In the genomic region with DNA sequence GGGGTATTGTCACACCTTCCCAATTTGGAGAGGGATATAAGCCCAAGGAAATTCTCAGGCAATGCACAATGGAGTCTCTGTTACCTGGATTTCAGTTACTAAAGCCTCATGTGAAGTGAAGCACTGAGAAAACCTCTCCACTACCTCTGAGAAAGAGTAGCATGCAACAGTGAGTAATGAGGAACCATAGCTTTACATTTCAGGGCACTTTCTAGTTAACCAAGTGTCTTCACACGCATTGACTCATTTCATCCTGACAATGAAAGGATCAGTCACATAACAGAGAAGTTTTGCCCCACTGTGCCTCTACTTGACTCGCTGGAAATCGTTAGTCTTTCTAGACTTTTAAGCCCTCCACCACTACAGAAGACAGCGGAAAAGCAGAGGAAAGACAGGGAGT, we compare ENCODE assay signal across 15 cellular contexts.
DNase-seq lines count a peak whose midpoint lies in the region; ATAC-seq and TF ChIP-seq lines count a peak whose summit lies in the region.
"Had no signal": no experiment of that assay in that cellular context is flagged by ENCODE, and none has a peak within 500 bp of the region (broad histone marks: within the 10 kb centered on the region; RNA-seq: fewer than 3 reads in every experiment).

No MANE protein-coding gene starts in this region.

- H3K4me2 ChIP-seq in PC-9, result no peak overlapping the region

- no peak overlapping the region for H3K4me3 ChIP-seq in PC-9
- H3K4me3 ChIP-seq: thyroid gland had no signal

- peaks cover 18% of the 10 kb centered on the region for H3F3A ChIP-seq in PC-9 (ENCODE audit: insufficient read depth, low read depth)

- no peak overlapping the region for H3K27ac ChIP-seq in PC-9
- H3K27ac ChIP-seq: C4-2B, thyroid gland had no signal

- TF ChIP-seq CTCF in PC-9 (conservative IDR thresholded peaks at IDR 0.05), result no peak

- POLR2A ChIA-PET in PC-9 (lab: Charles Lee; ENCODE audit: unreplicated experiment), result no interaction called here

- no peaks in the 10 kb centered on the region for H3K36me3 ChIP-seq in PC-9 (ENCODE audit: low read depth)
- H3K36me3 ChIP-seq: thyroid gland had no signal

- BruUV-seq in PC-9 (replicated peaks; lab: Mats Ljungman, UMichigan), result no TSS peak

- intact Hi-C loops in PC-9 (cut with micrococcal nuclease; ENCODE audit: unreplicated experiment), result no loop called here

- H3K4me1 ChIP-seq in PC-9 (replicated peaks; ENCODE audit: insufficient read depth), result peaks cover 7% of the 10 kb centered on the region

- H3K9me3 ChIP-seq in PC-9 (ENCODE audit: insufficient read depth, low read depth), result no peaks in the 10 kb centered on the region
- H3K9me3 ChIP-seq: thyroid gland had no signal

- H3K4me1 Mint-ChIP-seq in IgD-negative memory B cell, result peaks cover 26 to 61% (median 46%) of the 10 kb centered on the region in 3 donors

- no peaks in the 10 kb centered on the region for H3K9me3 Mint-ChIP-seq in IgD-negative memory B cell
- H3K9me3 Mint-ChIP-seq: brain had no signal

- H2AFZ ChIP-seq in PC-9, result no peak overlapping the region

- H3K9me2 ChIP-seq in PC-9 (ENCODE audit: insufficient read depth), result no peaks in the 10 kb centered on the region

- H3K27me3 ChIP-seq in PC-9 (ENCODE audit: insufficient read depth, low read depth), result no peaks in the 10 kb centered on the region
- H3K27me3 ChIP-seq: thyroid gland had no signal

- ATAC-seq in GM18502 (IDR thresholded peaks at IDR 0.05; ENCODE audit: poor library complexity, unreplicated experiment) (peak; percentile 68), GM19452 (IDR thresholded peaks at IDR 0.05; ENCODE audit: unreplicated experiment) (peak; percentile 58), HG02885 (IDR thresholded peaks at IDR 0.05; ENCODE audit: poor library complexity, unreplicated experiment) (peak; percentile 68)
- ATAC-seq in activated CD4-positive, CD25-positive, alpha-beta regulatory T cell treated with anti-CD3 and anti-CD28 coated beads, Interleukin-2, amount 50 U/mL, for 24 hours, result no peak

- no peaks in the 10 kb centered on the region for H3K36me3 Mint-ChIP-seq in IgD-negative memory B cell
- H3K36me3 Mint-ChIP-seq: brain had no signal

- DNase-seq in stimulated activated CD4-positive, alpha-beta T cell treated with anti-CD3 and anti-CD28 coated beads, Interleukin-4, amount 100 ng/mL, for 4 hours, result no peak
- no peak for DNase-seq in PC-9
- no peak for DNase-seq in NCI-H2196 treated with DMSO at 0.1 percent for 48 hours (lab: John Stamatoyannopoulos, UW; ENCODE audit: unreplicated experiment)
- DNase-seq: IMR-90; kidney glomerular epithelial cell; NCI-H510A; stimulated activated CD4-positive, alpha-beta T cell treated with anti-CD3 and anti-CD28 coated beads, Interleukin-1b, Interleukin-23, amount 100 ng/mL, for 48 hours; thyroid gland had no signal

- peak overlapping the region in 3 of 4 donors; percentile 51 to 79 (median 66) for H3K4me3 Mint-ChIP-seq in IgD-negative memory B cell

- peaks cover 2% of the 10 kb centered on the region for H3K27me3 Mint-ChIP-seq in IgD-negative memory B cell

- peak overlapping the region; percentile 52 to 74 (median 59) for H3K27ac Mint-ChIP-seq in IgD-negative memory B cell
- H3K27ac Mint-ChIP-seq: brain had no signal

- no peaks in the 10 kb centered on the region for H4K20me1 ChIP-seq in PC-9 (ENCODE audit: insufficient read depth)

- H3K79me2 ChIP-seq in PC-9 (ENCODE audit: low read depth), result no peaks in the 10 kb centered on the region

- CTCF ChIA-PET in PC-9 (lab: Charles Lee), result no interaction called here

Comparison
In these comparisons a context has a peak if more than half of its experiments do, and no peak if none do; other contexts are left out.
1. ATAC-seq: peak in GM18502 (single experiment), GM19452 (single experiment) and HG02885 (single experiment); none in activated CD4-positive, CD25-positive, alpha-beta regulatory T cell treated with anti-CD3 and anti-CD28 coated beads, Interleukin-2, amount 50 U/mL, for 24 hours (0 of 2).